ENCODE assay signal across 11 cellular contexts in genomic region chr6:129893513-129894098, GRCh38. TPM values are rescaled to one million over a fixed set of nuclear protein-coding genes. Genes with fewer than 3 reads are reported as not detected.
DNase-seq lines count a peak whose midpoint lies in the region; ATAC-seq and TF ChIP-seq lines count a peak whose summit lies in the region.
"Had no signal": no experiment of that assay in that cellular context is flagged by ENCODE, and none has a peak within 500 bp of the region (broad histone marks: within the 10 kb centered on the region; RNA-seq: fewer than 3 reads in every experiment).

No MANE protein-coding gene starts in this region.

- no TSS peak for BruUV-seq in PC-3 (replicated peaks; lab: Mats Ljungman, UMichigan)

- WGBS in heart right ventricle, 2 donors, result 78 to 82% methylated on average over 2 of the region's 2 CpGs
- 68 to 72% methylated on average over 2 of the region's 2 CpGs for WGBS in transverse colon (ENCODE audit: low coverage in 1 of 2), 2 donors

- no peak overlapping the region for H3K4me2 ChIP-seq in PC-3 (ENCODE audit: low read length)

- H4K20me1 ChIP-seq in PC-3 (ENCODE audit: low read length), result no peaks in the 10 kb centered on the region

- CTCF ChIA-PET in PC-3 (lab: Charles Lee), result no interaction called here

- no peak overlapping the region for H3K4me3 ChIP-seq in heart right ventricle
- H3K4me3 ChIP-seq in right atrium auricular region, result no peak overlapping the region
- H3K4me3 ChIP-seq in PC-3 (ENCODE audit: low read length), result no peak overlapping the region
- no peak overlapping the region for H3K4me3 ChIP-seq in transverse colon

- ATAC-seq in heart right ventricle (no peak), PC-3 (no peak), HG03354 (IDR thresholded peaks at IDR 0.05; ENCODE audit: poor library complexity, severe bottlenecking, unreplicated experiment) (no peak)

- peak in 6 of 9 donors; percentile 23 to 51 (median 37) for TF ChIP-seq CTCF in heart right ventricle (IDR thresholded peaks at IDR 0.05)
- peak in 1 of 2 donors; percentile 56 for TF ChIP-seq CTCF in right atrium auricular region (IDR thresholded peaks at IDR 0.05)
- peak; percentile 70 for TF ChIP-seq CTCF in PC-3 (conservative IDR thresholded peaks at IDR 0.05; ENCODE audit: low read depth, low read length)
- TF ChIP-seq CTCF in transverse colon (IDR thresholded peaks at IDR 0.05), result peak in 4 of 5 experiments; percentile 29 to 37 (median 32)

- H3K9me3 ChIP-seq in heart right ventricle (no peaks in the 10 kb centered on the region), right atrium auricular region (no peaks in the 10 kb centered on the region), PC-3 (ENCODE audit: low read length) (no peaks in the 10 kb centered on the region), transverse colon (no peaks in the 10 kb centered on the region)

- no peak overlapping the region for H3K27ac ChIP-seq in heart right ventricle
- H3K27ac ChIP-seq in right atrium auricular region, result no peak overlapping the region
- H3K27ac ChIP-seq in PC-3 (ENCODE audit: low read length), result no peak overlapping the region
- H3K27ac ChIP-seq in transverse colon, result no peak overlapping the region
- no peak overlapping the region for H3K27ac ChIP-seq in substantia nigra (ENCODE audit: low read depth, low read length, poor library complexity, severe bottlenecking)

- intact Hi-C loops in heart right ventricle (cut with DNase I) (loop anchor here in 5 of 10 donors (1.0 to 10.0 kb wide), 4 partner anchors 121 to 129 kb away; partner anchors contain the start of gene L3MBTL3 (in 2 of the 5)), PC-3 (cut with micrococcal nuclease) (loop anchor here (1.0 to 10.0 kb wide), 6 partner anchors 39 to 295 kb away; no protein-coding TSS in a partner anchor), transverse colon (cut with DNase I; ENCODE audit: low total_unique reads) (no loop called here)

- H3K27me3 ChIP-seq in heart right ventricle (peaks cover 0 to 3% (median 0%) of the 10 kb centered on the region in 7 donors), right atrium auricular region (no peaks in the 10 kb centered on the region), PC-3 (ENCODE audit: low read length) (no peaks in the 10 kb centered on the region), transverse colon (no peaks in the 10 kb centered on the region)

- TF ChIP-seq EP300 in transverse colon (IDR thresholded peaks at IDR 0.05; ENCODE audit: low read depth), result no peak

- TF ChIP-seq POLR2A in transverse colon (IDR thresholded peaks at IDR 0.05), result no peak

- H3K36me3 ChIP-seq in heart right ventricle, result no peaks in the 10 kb centered on the region
- no peaks in the 10 kb centered on the region for H3K36me3 ChIP-seq in right atrium auricular region
- no peaks in the 10 kb centered on the region for H3K36me3 ChIP-seq in PC-3 (ENCODE audit: low read depth, low read length)
- H3K36me3 ChIP-seq in transverse colon, result no peaks in the 10 kb centered on the region

- H3K9ac ChIP-seq in PC-3 (ENCODE audit: low read length), result no peak overlapping the region

- H3K4me1 ChIP-seq in heart right ventricle (peaks cover 0 to 21% (median 0%) of the 10 kb centered on the region in 9 donors), right atrium auricular region (no peaks in the 10 kb centered on the region), PC-3 (ENCODE audit: insufficient read depth, low read length) (peaks cover 28% of the 10 kb centered on the region), transverse colon (no peaks in the 10 kb centered on the region)

- no peak for DNase-seq in heart right ventricle
- DNase-seq in right atrium auricular region (ENCODE audit: low spot score), result no peak
- DNase-seq in PC-3, result peak; percentile 14
- peak; percentile 69 for DNase-seq in fibroblast of peridontal ligament (ENCODE audit: extremely low read depth)
- DNase-seq in transverse colon, result no peak
- DNase-seq in activated CD4-positive, CD25-positive, alpha-beta regulatory T cell treated with anti-CD3 and anti-CD28 coated beads, Interleukin-2, amount 50 U/mL, for 72 hours, result no peak
- no peak for DNase-seq in substantia nigra (lab: John Stamatoyannopoulos, UW)
- DNase-seq: central memory CD4-positive, alpha-beta T cell had no signal

- no peaks in the 10 kb centered on the region for H3K9me2 ChIP-seq in PC-3 (replicated peaks; ENCODE audit: low read length)

- peaks cover 3% of the 10 kb centered on the region for H3F3A ChIP-seq in PC-3 (ENCODE audit: low read length, unreplicated experiment)

- POLR2A ChIA-PET in PC-3 (lab: Charles Lee; ENCODE audit: unreplicated experiment), result no interaction called here

- in situ Hi-C loops in transverse colon (cut with MboI; ENCODE audit: low pct_ligation_motif_present in 1 of 4, low pct_unique_long_range_greater_than_20kb in 1 of 4, low sequenced_read_pairs in 3 of 4), result no loop called here

- H3K79me2 ChIP-seq in PC-3 (ENCODE audit: low read length), result no peaks in the 10 kb centered on the region

- H2AFZ ChIP-seq in PC-3 (ENCODE audit: low read length), result no peak overlapping the region

RNA-seq across cellular contexts. Expression of gene TMEM244, which starts 32.5 kb away (rescaled TPM):
- total RNA-seq in heart right ventricle, result not detected
- not detected for polyA plus RNA-seq in heart right ventricle
- total RNA-seq in right atrium auricular region, result not detected
- total RNA-seq in PC-3 (2014; rRNA removed), result not detected in 2 replicates
- total RNA-seq in transverse colon, result not detected
- total RNA-seq: pulmonary artery endothelial cell had no signal
- polyA plus RNA-seq: thymus had no signal

Comparison
In these comparisons a context has a peak if more than half of its experiments do, and no peak if none do; other contexts are left out.
1. DNase-seq: peak in PC-3 (single experiment) and fibroblast of peridontal ligament (single experiment); none in heart right ventricle (0 of 2), right atrium auricular region (single experiment), transverse colon (single experiment), activated CD4-positive, CD25-positive, alpha-beta regulatory T cell treated with anti-CD3 and anti-CD28 coated beads, Interleukin-2, amount 50 U/mL, for 72 hours (single experiment) and substantia nigra (0 of 49).